In the genomic region with DNA sequence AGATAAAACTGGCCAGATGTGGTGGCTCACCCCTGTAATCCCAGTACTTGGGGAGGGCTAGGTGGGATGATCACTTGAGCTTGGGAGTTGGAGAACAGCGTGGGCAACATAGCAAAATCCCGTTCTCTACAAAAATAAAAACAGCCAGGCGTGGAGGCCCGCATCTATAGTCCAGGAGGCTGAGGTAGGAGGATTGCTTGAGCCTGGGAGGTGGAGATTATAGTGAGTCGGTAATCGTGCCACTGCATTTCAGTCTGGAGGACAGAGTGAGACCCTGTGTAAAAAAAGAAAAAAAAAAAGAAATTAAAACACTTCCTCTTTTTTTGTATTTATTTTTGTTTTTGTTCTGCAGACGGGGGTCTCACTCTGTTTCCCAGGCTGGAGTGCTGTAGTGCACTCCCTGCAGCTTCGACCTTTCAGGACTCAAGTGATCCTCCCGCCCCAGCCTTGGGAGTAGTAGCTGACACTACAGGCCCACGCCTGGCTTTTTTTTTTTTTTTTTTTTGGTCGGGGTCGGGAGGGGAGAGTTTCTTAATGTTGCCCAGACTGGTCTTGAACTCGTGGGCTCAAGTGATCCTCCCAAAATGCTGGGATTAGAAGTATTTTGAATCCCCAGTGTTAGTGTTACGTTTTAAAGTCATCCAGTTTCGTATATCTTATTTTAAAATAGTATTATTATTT, we compare ENCODE assay signal across 8 cellular contexts. TPM values are rescaled to one million over a fixed set of nuclear protein-coding genes. Genes with fewer than 3 reads are reported as not detected.
DNase-seq lines count a peak whose midpoint lies in the region; TF ChIP-seq lines count a peak whose summit lies in the region.

No MANE protein-coding gene starts in this region.

- peaks cover 14% of the 10 kb centered on the region; the same call in 1 of the 2 replicates for H3K4me1 ChIP-seq in GM23248 (ENCODE audit: insufficient read depth)
- H3K4me1 ChIP-seq in adrenal gland (replicated peaks in 1 of 2), result peaks cover 20 to 59% of the 10 kb centered on the region in 2 donors

- peaks cover 17% of the 10 kb centered on the region; the same call in 1 of the 2 replicates for H4K20me1 ChIP-seq in GM23248 (ENCODE audit: insufficient read depth)
- peaks cover 33% of the 10 kb centered on the region for H4K20me1 ChIP-seq in SU-DHL-6 (ENCODE audit: low read depth, low read length)

- H3K36me3 ChIP-seq in GM23248 (ENCODE audit: low read depth) (no peaks in the 10 kb centered on the region), SU-DHL-6 (ENCODE audit: low read length) (0 out of 2 replicates have a peak, but pooled peaks cover 2% of the 10 kb centered on the region), adrenal gland (replicated peaks in 1 of 2) (no peaks in the 10 kb centered on the region)

- H3K27ac ChIP-seq in GM23248, result peak overlapping the region; percentile 91
- H3K27ac ChIP-seq in SU-DHL-6 (ENCODE audit: low read depth, low read length), result peak overlapping the region; percentile 66
- peak overlapping the region in 2 of 5 donors; percentile 21 to 99 for H3K27ac ChIP-seq in adrenal gland

- intact Hi-C loops in adrenal gland (cut with DNase I), result no loop called here

- 47 to 52% methylated on average over 15 of the region's 15 CpGs for WGBS in GM23248 (ENCODE audit: low coverage in 1 of 2, low lambda C conversion rate in 2 of 2, missing lambda C conversion rate in 2 of 2), 2 experiments
- WGBS in adrenal gland, 4 donors, result 38 to 49% (median 41%) methylated on average over 15 of the region's 15 CpGs

- TF ChIP-seq CTCF in SU-DHL-6 (IDR thresholded peaks at IDR 0.05; ENCODE audit: insufficient read depth, low read length, poor library complexity, severe bottlenecking), result no peak
- no peak for TF ChIP-seq CTCF in foreskin fibroblast (IDR thresholded peaks at IDR 0.05; ENCODE audit: low read depth, low read length)
- TF ChIP-seq CTCF in adrenal gland (IDR thresholded peaks at IDR 0.05), result no peak
- TF ChIP-seq CTCF in GM20000 (IDR thresholded peaks at IDR 0.05; ENCODE audit: extremely low read depth, missing control alignments), result no peak

- H3K9ac ChIP-seq in GM23248, result peak overlapping the region; percentile 98
- H3K9ac ChIP-seq in SU-DHL-6 (ENCODE audit: low read length), result peak overlapping the region; percentile 91

- no peak for TF ChIP-seq POLR2A in adrenal gland (IDR thresholded peaks at IDR 0.05)

- H2AFZ ChIP-seq in GM23248, result no peak overlapping the region
- no peak overlapping the region for H2AFZ ChIP-seq in SU-DHL-6 (ENCODE audit: low read depth, low read length, severe bottlenecking)

- peaks cover 18% of the 10 kb centered on the region for H3F3A ChIP-seq in GM23248 (ENCODE audit: insufficient read depth)
- peaks cover 30% of the 10 kb centered on the region; the same call in 1 of the 2 replicates for H3F3A ChIP-seq in SU-DHL-6 (ENCODE audit: insufficient read depth)

- H3K27me3 ChIP-seq in GM23248 (replicated peaks; ENCODE audit: insufficient read depth) (no peaks in the 10 kb centered on the region), SU-DHL-6 (ENCODE audit: low read length) (no peaks in the 10 kb centered on the region), adrenal gland (no peaks in the 10 kb centered on the region)

- H3K9me3 ChIP-seq in GM23248 (ENCODE audit: low read depth) (no peaks in the 10 kb centered on the region), SU-DHL-6 (ENCODE audit: insufficient read depth, low read length) (no peaks in the 10 kb centered on the region), adrenal gland (replicated peaks in 1 of 3) (no peaks in the 10 kb centered on the region)

- H3K4me3 ChIP-seq in GM23248 (peak overlapping the region; percentile 90), SU-DHL-6 (ENCODE audit: insufficient read depth, low read length, poor library complexity, severe bottlenecking) (peak overlapping the region; percentile 68), foreskin fibroblast (ENCODE audit: low read depth in 1 of 2, low read length in 2 of 2) (peak overlapping the region; percentile 76 to 92), skeletal muscle cell (ENCODE audit: low read depth, low read length) (peak overlapping the region; percentile 99), adrenal gland (peak overlapping the region in 2 of 4 donors; percentile 59 to 89)

- peaks cover 64% of the 10 kb centered on the region for H3K79me2 ChIP-seq in GM23248 (ENCODE audit: insufficient read depth)
- H3K79me2 ChIP-seq in SU-DHL-6 (ENCODE audit: insufficient read depth, low read length), result peaks cover 65% of the 10 kb centered on the region

- H3K9me2 ChIP-seq in GM23248 (ENCODE audit: insufficient read depth) (no peaks in the 10 kb centered on the region), SU-DHL-6 (replicated peaks; ENCODE audit: insufficient read depth, low read length) (no peaks in the 10 kb centered on the region)

- H3K4me2 ChIP-seq in GM23248 (ENCODE audit: unreplicated experiment) (peak overlapping the region; percentile 96), SU-DHL-6 (ENCODE audit: low read depth, low read length, poor library complexity, severe bottlenecking) (peak overlapping the region; percentile 100)

- in situ Hi-C loops in GM23248 (cut with MboI), result no loop called here

- DNase-seq in GM23248 (peak; percentile 6), foreskin fibroblast (no peak), skeletal muscle cell (ENCODE audit: low read depth) (no peak), adrenal gland (no peak), AG20443 (ENCODE audit: low spot score) (no peak), GM20000 (ENCODE audit: low spot score) (no peak)
- DNase-seq in stimulated activated CD8-positive, alpha-beta memory T cell treated with anti-CD3 and anti-CD28 coated beads, Interleukin-4, amount 100 ng/mL, for 48 hours, result no peak

RNA-seq across cellular contexts. Expression of a gene that starts 1.5 kb away (rescaled TPM):
- total RNA-seq in GM23248 (2014; rRNA removed; shearing (Covaris generic)), result 149 and 175 TPM in 2 replicates
- polyA plus RNA-seq in GM23248 (2016; fragmentation: Nextera tagmentation; extraction: Ambion mirVana) (102 and 113 TPM in 2 replicates), adrenal gland (100 to 1,000 TPM; 125 to 188 (median 146) TPM)
- 100 to 1,000 TPM; 138 to 213 (median 195) TPM for total RNA-seq in adrenal gland

RNA-seq across cellular contexts. Expression of a gene that starts 12.8 kb away (rescaled TPM):
- total RNA-seq in GM23248 (2014; rRNA removed; shearing (Covaris generic)), result 17.8 and 21.4 TPM in 2 replicates
- 5.7 and 6.3 TPM in 2 replicates for polyA plus RNA-seq in GM23248 (2016; fragmentation: Nextera tagmentation; extraction: Ambion mirVana)
- 1 to 10 TPM; 5.9 to 9.4 (median 6.6) TPM for total RNA-seq in adrenal gland
- 10 to 100 TPM in 1 of 3 donors, 1 to 10 TPM in 2; 4.6 to 13.1 (median 7.7) TPM for polyA plus RNA-seq in adrenal gland

RNA-seq across cellular contexts. Expression of a gene that starts 51.1 kb away (rescaled TPM):
- 10.2 and 12.6 TPM in 2 replicates for total RNA-seq in GM23248 (2014; rRNA removed; shearing (Covaris generic))
- polyA plus RNA-seq in GM23248 (2016; fragmentation: Nextera tagmentation; extraction: Ambion mirVana), result 6.2 and 6.8 TPM in 2 replicates
- 10 to 100 TPM; 14.9 to 27.1 (median 21.3) TPM for total RNA-seq in adrenal gland
- 10 to 100 TPM in 1 of 3 donors, 1 to 10 TPM in 2; 4.9 to 14.5 (median 6.7) TPM for polyA plus RNA-seq in adrenal gland
